In the genomic region with DNA sequence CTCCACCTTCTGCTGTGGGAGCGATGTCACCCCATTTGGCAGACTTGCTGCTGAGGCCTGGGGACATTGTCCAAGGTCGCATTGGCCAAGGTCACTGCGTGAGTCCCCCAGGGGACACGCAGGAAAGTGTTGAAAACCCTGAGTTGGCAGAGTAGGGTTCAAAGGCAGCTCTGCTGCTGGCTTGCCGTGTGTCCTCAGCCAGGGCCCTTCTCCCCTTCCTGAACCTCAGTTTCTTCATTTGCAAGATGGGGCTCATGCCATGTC, we compare ENCODE assay signal across 16 cellular contexts. TPM values are rescaled to one million over a fixed set of nuclear protein-coding genes. Genes with fewer than 3 reads are reported as not detected.
DNase-seq lines count a peak whose midpoint lies in the region; ATAC-seq and TF ChIP-seq lines count a peak whose summit lies in the region.
"Had no signal": no experiment of that assay in that cellular context is flagged by ENCODE, and none has a peak within 500 bp of the region (broad histone marks: within the 10 kb centered on the region; RNA-seq: fewer than 3 reads in every experiment).

No MANE protein-coding gene starts in this region.

- intact Hi-C loops in lower lobe of right lung (cut with DNase I) = no loop called here
- intact Hi-C loops in colonic mucosa (cut with DNase I) = no loop called here
- intact Hi-C loops in stomach (cut with DNase I; ENCODE audit: low total_unique reads) = no loop called here

- TF ChIP-seq CTCF in lower lobe of right lung (IDR thresholded peaks at IDR 0.05) (no peak), colonic mucosa (IDR thresholded peaks at IDR 0.05) (no peak), stomach (IDR thresholded peaks at IDR 0.05) (no peak)

- no peak overlapping the region for H3K9ac ChIP-seq in colonic mucosa (ENCODE audit: low read depth in 2 of 2, low read length in 2 of 2)

- peak; percentile 16 for ATAC-seq in left lobe of liver
- no peak for ATAC-seq in lower lobe of right lung
- no peak for ATAC-seq in HG03521 (IDR thresholded peaks at IDR 0.05; ENCODE audit: unreplicated experiment)
- ATAC-seq: GM23338 had no signal

- H3K36me3 ChIP-seq in SJSA1 (no peaks in the 10 kb centered on the region), lower lobe of right lung (peaks cover 7% of the 10 kb centered on the region), colonic mucosa (peaks cover 3% of the 10 kb centered on the region), stomach (peaks cover 0 to 28% (median 23%) of the 10 kb centered on the region in 4 donors)

- 86 to 98% (median 91%) methylated on average over 5 of the region's 5 CpGs for WGBS in stomach, 5 donors

- H3K27me3 ChIP-seq in SJSA1 (replicated peaks) = no peaks in the 10 kb centered on the region
- H3K27me3 ChIP-seq in lower lobe of right lung (ENCODE audit: low read depth) = no peaks in the 10 kb centered on the region
- no peaks in the 10 kb centered on the region for H3K27me3 ChIP-seq in colonic mucosa
- H3K27me3 ChIP-seq in stomach = peaks cover 0 to 13% (median 0%) of the 10 kb centered on the region in 3 donors
- H3K27me3 ChIP-seq: BE2C had no signal

- H3K9me3 ChIP-seq in SJSA1 (replicated peaks) = no peaks in the 10 kb centered on the region
- no peaks in the 10 kb centered on the region for H3K9me3 ChIP-seq in lower lobe of right lung
- no peaks in the 10 kb centered on the region for H3K9me3 ChIP-seq in colonic mucosa
- H3K9me3 ChIP-seq in stomach = no peaks in the 10 kb centered on the region
- H3K9me3 ChIP-seq: BE2C had no signal

- H3K4me1 ChIP-seq in SJSA1 (replicated peaks) (peaks cover 28% of the 10 kb centered on the region), lower lobe of right lung (peaks cover 3% of the 10 kb centered on the region), colonic mucosa (no peaks in the 10 kb centered on the region), stomach (peaks cover under 1 to 17% (median 8%) of the 10 kb centered on the region in 4 donors)

- peak overlapping the region; percentile 69 for H3K27ac ChIP-seq in SJSA1
- peak overlapping the region; percentile 53 for H3K27ac ChIP-seq in lower lobe of right lung
- no peak overlapping the region for H3K27ac ChIP-seq in colonic mucosa
- no peak overlapping the region for H3K27ac ChIP-seq in stomach
- H3K27ac ChIP-seq: HL-60 had no signal

- no peak for TF ChIP-seq EP300 in stomach (IDR thresholded peaks at IDR 0.05)

- TF ChIP-seq POLR2A in stomach (IDR thresholded peaks at IDR 0.05) = no peak

- H3K4me3 ChIP-seq in SJSA1 = no peak overlapping the region
- H3K4me3 ChIP-seq in lower lobe of right lung = no peak overlapping the region
- H3K4me3 ChIP-seq in colonic mucosa = no peak overlapping the region
- no peak overlapping the region for H3K4me3 ChIP-seq in stomach
- H3K4me3 ChIP-seq: GM23338 had no signal

- no peak for DNase-seq in SJSA1 (ENCODE audit: low read depth in 1 of 2, low spot score in 2 of 2)
- DNase-seq in left lobe of liver (ENCODE audit: low spot score) = no peak
- no peak for DNase-seq in lower lobe of right lung
- no peak for DNase-seq in colonic mucosa
- no peak for DNase-seq in stomach
- DNase-seq: ACHN; BE2C; C1 segment of cervical spinal cord; CD4-positive, alpha-beta T cell; DMS153; DMS79; GDM1; HCEC 1CT had no signal

RNA-seq across cellular contexts. Expression of gene ASS1, which starts 14.0 kb away (rescaled TPM):
- 20.9 and 25.2 TPM in 2 replicates for total RNA-seq in SJSA1 (2014; rRNA removed; shearing (Covaris generic))
- total RNA-seq in left lobe of liver = 1,233 TPM
- total RNA-seq in lower lobe of right lung = 75.2 TPM
- total RNA-seq in colonic mucosa = 100 to 1,000 TPM; 380 to 511 TPM
- total RNA-seq in stomach = 10 to 100 TPM in 4 of 5 donors, 1 to 10 TPM in 1; 9.8 to 88.8 (median 51.9) TPM
- polyA plus RNA-seq in stomach = 100 to 1,000 TPM in 1 of 3 donors, 10 to 100 TPM in 2; 65.8 to 147 (median 94.4) TPM
- total RNA-seq: CD4-positive, alpha-beta T cell had no signal

Comparison
In these comparisons a context has a peak if more than half of its experiments do, and no peak if none do; other contexts are left out.
1. H3K27ac ChIP-seq: peak in SJSA1 (single experiment) and lower lobe of right lung (single experiment); none in colonic mucosa (single experiment) and stomach (0 of 5).